8 cellular contexts compared by ENCODE assay signal in the genomic region with DNA sequence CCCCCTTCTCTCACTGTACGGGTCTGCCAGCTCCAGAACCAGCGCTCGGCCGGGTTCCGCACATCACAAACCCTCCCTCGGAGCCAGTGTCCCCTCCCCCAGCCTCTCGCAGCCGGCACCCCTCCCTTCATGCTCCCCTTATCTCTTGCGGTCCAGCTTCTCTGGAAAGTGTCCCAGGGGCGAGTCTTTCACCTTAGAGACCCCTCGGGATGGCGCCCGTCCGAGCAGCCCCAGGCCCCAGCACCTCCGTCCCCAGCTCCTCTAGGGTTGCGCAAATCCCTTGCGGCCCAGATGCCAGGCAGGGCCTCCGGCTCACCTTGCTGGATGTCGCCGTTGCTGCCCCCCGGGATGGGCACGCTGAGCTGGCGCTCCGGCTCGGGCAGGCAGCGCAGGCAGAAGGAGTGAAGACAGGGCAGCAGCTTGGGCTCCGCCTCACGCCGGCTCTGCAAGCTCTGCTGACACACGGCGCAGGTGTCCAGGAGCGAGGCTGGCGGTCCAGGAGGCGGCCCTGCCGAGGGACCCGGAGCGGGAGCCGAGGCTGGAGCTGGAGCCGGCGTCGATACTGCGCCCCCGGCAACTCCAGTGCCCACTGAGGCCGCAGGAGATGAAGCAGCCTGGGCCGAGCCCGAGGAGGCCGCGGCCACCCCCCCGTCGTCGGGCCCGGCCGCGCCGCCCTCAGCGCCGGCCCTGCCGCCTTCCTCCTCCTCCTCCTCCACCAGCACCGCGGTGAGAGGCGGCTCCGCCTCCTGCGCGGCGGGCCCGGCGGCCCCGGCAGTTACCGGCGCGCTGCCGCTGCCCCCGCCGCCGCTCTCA. TPM values are rescaled to one million over a fixed set of nuclear protein-coding genes. Genes with fewer than 3 reads are reported as not detected.
DNase-seq lines count a peak whose midpoint lies in the region; ATAC-seq lines count a peak whose summit lies in the region.

No MANE protein-coding gene starts in this region.

- intact Hi-C loops in activated CD4-positive, alpha-beta T cell treated with anti-CD3 and anti-CD28 coated beads, Interleukin-2, amount 10 ng/mL, durations not matched to agents 24 days and 14 days (cut with micrococcal nuclease) = loop anchor here (1.0 to 5.0 kb wide), 9 partner anchors 43 to 1554 kb away; a partner anchor contains a TSS

- H3K9me3 ChIP-seq in effector memory CD4-positive, alpha-beta T cell (ENCODE audit: control insufficient read depth, low read length) = no peaks in the 10 kb centered on the region
- H3K9me3 ChIP-seq in mesodermal cell (ENCODE audit: control insufficient read depth, low read length) = no peaks in the 10 kb centered on the region

- DNase-seq in DMS79 treated with DMSO at 0.1 percent for 48 hours (lab: John Stamatoyannopoulos, UW) (peak; percentile 25), DMS79 (lab: John Stamatoyannopoulos, UW) (no peak), MV-4-11 (lab: John Stamatoyannopoulos, UW) (peak; percentile 58)
- DNase-seq in activated CD4-positive, alpha-beta T cell treated with anti-CD3 and anti-CD28 coated beads, Interleukin-2, amount 10 ng/mL, durations not matched to agents 24 days and 14 days = peak; percentile 82
- peak; percentile 11 to 23 (median 15) for DNase-seq in effector memory CD4-positive, alpha-beta T cell
- DNase-seq in stimulated activated effector memory CD8-positive, alpha-beta T cell treated with anti-CD3 and anti-CD28 coated beads, Interleukin-12 subunit alpha, Interleukin-12 subunit beta, amount 100 ng/mL, for 72 hours (ENCODE audit: low spot score in 2 of 2) = peak; percentile 35 to 78

- WGBS in mesodermal cell (ENCODE audit: insufficient coverage in 2 of 2), 2 experiments = 0% methylated on average over 48 to 59 of the region's 75 CpGs

- no peaks in the 10 kb centered on the region for H3K36me3 ChIP-seq in effector memory CD4-positive, alpha-beta T cell (ENCODE audit: control insufficient read depth, insufficient read depth, low read length)
- peaks cover 25% of the 10 kb centered on the region for H3K36me3 ChIP-seq in mesodermal cell (ENCODE audit: control insufficient read depth, insufficient read depth, low read length)

- H3K4me1 Mint-ChIP-seq in activated CD4-positive, alpha-beta T cell treated with anti-CD3 and anti-CD28 coated beads, Interleukin-2, amount 10 ng/mL, durations not matched to agents 24 days and 14 days = peaks cover 46% of the 10 kb centered on the region
- H3K4me1 Mint-ChIP-seq in stimulated activated effector memory CD8-positive, alpha-beta T cell treated with anti-CD3 and anti-CD28 coated beads, Interleukin-12 subunit alpha, Interleukin-12 subunit beta, amount 100 ng/mL, for 72 hours = peaks cover 56% of the 10 kb centered on the region

- H3K27me3 ChIP-seq in effector memory CD4-positive, alpha-beta T cell (replicated peaks; ENCODE audit: control insufficient read depth, insufficient read depth, low read length, poor library complexity, severe bottlenecking) = no peaks in the 10 kb centered on the region

- peak overlapping the region; percentile 97 for H3K27ac ChIP-seq in effector memory CD4-positive, alpha-beta T cell (ENCODE audit: insufficient read depth, low read length, poor library complexity, severe bottlenecking)
- H3K27ac ChIP-seq in mesodermal cell (ENCODE audit: low read depth, low read length, severe bottlenecking) = peak overlapping the region; percentile 88

- H3K4me1 ChIP-seq in effector memory CD4-positive, alpha-beta T cell (ENCODE audit: control insufficient read depth, insufficient read depth, low read length, poor library complexity, severe bottlenecking) = peaks cover 8% of the 10 kb centered on the region
- H3K4me1 ChIP-seq in mesodermal cell (ENCODE audit: control insufficient read depth, insufficient read depth, low read length, poor library complexity, severe bottlenecking) = peaks cover 18% of the 10 kb centered on the region

- peaks cover 28% of the 10 kb centered on the region for H3K36me3 Mint-ChIP-seq in activated CD4-positive, alpha-beta T cell treated with anti-CD3 and anti-CD28 coated beads, Interleukin-2, amount 10 ng/mL, durations not matched to agents 24 days and 14 days (ENCODE audit: low read depth)
- peaks cover 41% of the 10 kb centered on the region for H3K36me3 Mint-ChIP-seq in stimulated activated effector memory CD8-positive, alpha-beta T cell treated with anti-CD3 and anti-CD28 coated beads, Interleukin-12 subunit alpha, Interleukin-12 subunit beta, amount 100 ng/mL, for 72 hours

- peak; percentile 59 for ATAC-seq in HG02610 (IDR thresholded peaks at IDR 0.05; ENCODE audit: unreplicated experiment)
- peak; percentile 80 for ATAC-seq in stimulated activated effector memory CD8-positive, alpha-beta T cell treated with anti-CD3 and anti-CD28 coated beads, Interleukin-12 subunit alpha, Interleukin-12 subunit beta, amount 100 ng/mL, for 72 hours

- H3K9me3 Mint-ChIP-seq in activated CD4-positive, alpha-beta T cell treated with anti-CD3 and anti-CD28 coated beads, Interleukin-2, amount 10 ng/mL, durations not matched to agents 24 days and 14 days = no peaks in the 10 kb centered on the region
- H3K9me3 Mint-ChIP-seq in stimulated activated effector memory CD8-positive, alpha-beta T cell treated with anti-CD3 and anti-CD28 coated beads, Interleukin-12 subunit alpha, Interleukin-12 subunit beta, amount 100 ng/mL, for 72 hours = no peaks in the 10 kb centered on the region

- H3K27ac Mint-ChIP-seq in activated CD4-positive, alpha-beta T cell treated with anti-CD3 and anti-CD28 coated beads, Interleukin-2, amount 10 ng/mL, durations not matched to agents 24 days and 14 days = peak overlapping the region; percentile 78
- peak overlapping the region; percentile 99 for H3K27ac Mint-ChIP-seq in stimulated activated effector memory CD8-positive, alpha-beta T cell treated with anti-CD3 and anti-CD28 coated beads, Interleukin-12 subunit alpha, Interleukin-12 subunit beta, amount 100 ng/mL, for 72 hours

- peaks cover 2% of the 10 kb centered on the region for H3K27me3 Mint-ChIP-seq in activated CD4-positive, alpha-beta T cell treated with anti-CD3 and anti-CD28 coated beads, Interleukin-2, amount 10 ng/mL, durations not matched to agents 24 days and 14 days

- peak overlapping the region; percentile 82 for H3K4me3 ChIP-seq in effector memory CD4-positive, alpha-beta T cell (ENCODE audit: insufficient read depth, low read depth, low read length, poor library complexity, severe bottlenecking)
- H3K4me3 ChIP-seq in mesodermal cell (ENCODE audit: extremely low read depth, insufficient read depth, low read length, poor library complexity, severe bottlenecking) = peak overlapping the region; percentile 95

- peak overlapping the region; percentile 96 for H3K4me3 Mint-ChIP-seq in activated CD4-positive, alpha-beta T cell treated with anti-CD3 and anti-CD28 coated beads, Interleukin-2, amount 10 ng/mL, durations not matched to agents 24 days and 14 days
- H3K4me3 Mint-ChIP-seq in stimulated activated effector memory CD8-positive, alpha-beta T cell treated with anti-CD3 and anti-CD28 coated beads, Interleukin-12 subunit alpha, Interleukin-12 subunit beta, amount 100 ng/mL, for 72 hours = peak overlapping the region; percentile 85

RNA-seq across cellular contexts. Expression of a gene that starts 0.6 kb away (rescaled TPM):
- 37.7 and 39.7 TPM in 2 replicates for total RNA-seq in activated CD4-positive, alpha-beta T cell treated with anti-CD3 and anti-CD28 coated beads, Interleukin-2, amount 10 ng/mL, durations not matched to agents 24 days and 14 days
- 18.9 TPM for polyA plus RNA-seq in mesodermal cell (2013, experiment 1 of 2)
- polyA plus RNA-seq in mesodermal cell (2013, experiment 2 of 2) = 19.3 TPM
